ENCODE assay signal across 8 cellular contexts in genomic region chr5:115450741-115451140, GRCh38.
A peak's percentile ranks its signal among the peaks of the same experiment; 100 is the strongest.
DNase-seq lines count a peak whose midpoint lies in the region; ATAC-seq and TF ChIP-seq lines count a peak whose summit lies in the region.

No MANE protein-coding gene starts in this region.

- ATAC-seq in GM18868 (IDR thresholded peaks at IDR 0.05; ENCODE audit: unreplicated experiment) (peak; percentile 80), HG03039 (IDR thresholded peaks at IDR 0.05; ENCODE audit: unreplicated experiment) (peak; percentile 68)

- 68% methylated on average over 1 of the region's 1 CpG for WGBS in prostate gland

- no peak for TF ChIP-seq POLR2A in prostate gland (IDR thresholded peaks at IDR 0.05)
- no peak for TF ChIP-seq POLR2A in uterus (IDR thresholded peaks at IDR 0.05)

- H3K36me3 ChIP-seq in prostate gland (no peaks in the 10 kb centered on the region), uterus (no peaks in the 10 kb centered on the region)

- DNase-seq in skeletal muscle cell (ENCODE audit: low read depth) (peak; percentile 69), prostate gland (ENCODE audit: low spot score) (no peak), NCI-H1930 (lab: John Stamatoyannopoulos, UW) (no peak), A172 (ENCODE audit: low spot score) (no peak), uterus (no peak)

- peaks cover 45% of the 10 kb centered on the region for H3K4me1 Mint-ChIP-seq in dendritic cell treated with granulocyte-macrophage colony-stimulating factor and Interleukin-4, amounts not matched to agents 40 ng/mL and 50 ng/mL, for 4 days (ENCODE audit: low read depth)

- TF ChIP-seq CTCF in prostate gland (IDR thresholded peaks at IDR 0.05), result no peak
- no peak for TF ChIP-seq CTCF in uterus (IDR thresholded peaks at IDR 0.05)

- intact Hi-C loops in dendritic cell treated with granulocyte-macrophage colony-stimulating factor and Interleukin-4, amounts not matched to agents 40 ng/mL and 50 ng/mL, for 4 days (cut with micrococcal nuclease), result loop anchor here (5.0 to 10.0 kb wide), 2 partner anchors 37 to 94 kb away; partner anchors contain the start of gene FEM1C
- intact Hi-C loops in prostate gland (cut with DNase I) (no loop called here), uterus (cut with DNase I; ENCODE audit: low total_unique reads) (no loop called here)

- H3K4me1 ChIP-seq in prostate gland (replicated peaks) (no peaks in the 10 kb centered on the region), uterus (no peaks in the 10 kb centered on the region)

- H3K27me3 ChIP-seq in prostate gland (replicated peaks; ENCODE audit: insufficient read depth) (no peaks in the 10 kb centered on the region), uterus (no peaks in the 10 kb centered on the region)

- H3K27ac Mint-ChIP-seq in dendritic cell treated with granulocyte-macrophage colony-stimulating factor and Interleukin-4, amounts not matched to agents 40 ng/mL and 50 ng/mL, for 4 days, result peak overlapping the region; percentile 93

- no peaks in the 10 kb centered on the region for H3K9me3 ChIP-seq in prostate gland
- H3K9me3 ChIP-seq in uterus, result no peaks in the 10 kb centered on the region

- no peaks in the 10 kb centered on the region for H3K36me3 Mint-ChIP-seq in dendritic cell treated with granulocyte-macrophage colony-stimulating factor and Interleukin-4, amounts not matched to agents 40 ng/mL and 50 ng/mL, for 4 days (ENCODE audit: low read depth)

- peaks cover 6% of the 10 kb centered on the region for H3K9me3 Mint-ChIP-seq in dendritic cell treated with granulocyte-macrophage colony-stimulating factor and Interleukin-4, amounts not matched to agents 40 ng/mL and 50 ng/mL, for 4 days

- no peak overlapping the region for H3K4me3 ChIP-seq in skeletal muscle cell (ENCODE audit: low read depth, low read length)
- no peak overlapping the region for H3K4me3 ChIP-seq in prostate gland
- no peak overlapping the region for H3K4me3 ChIP-seq in uterus

- H3K4me3 Mint-ChIP-seq in dendritic cell treated with granulocyte-macrophage colony-stimulating factor and Interleukin-4, amounts not matched to agents 40 ng/mL and 50 ng/mL, for 4 days, result no peak overlapping the region

- H3K27me3 Mint-ChIP-seq in dendritic cell treated with granulocyte-macrophage colony-stimulating factor and Interleukin-4, amounts not matched to agents 40 ng/mL and 50 ng/mL, for 4 days, result peaks cover 4% of the 10 kb centered on the region

- H3K27ac ChIP-seq in prostate gland, result no peak overlapping the region
- H3K27ac ChIP-seq in uterus, result peak overlapping the region in 1 of 2 donors; percentile 53
